Comparison of ENCODE assay signal across 31 cellular contexts in genomic region chr12:20366776-20367409, GRCh38. TPM values are rescaled to one million over a fixed set of nuclear protein-coding genes. Genes with fewer than 3 reads are reported as not detected.
DNase-seq lines count a peak whose midpoint lies in the region; ATAC-seq, FAIRE-seq and TF ChIP-seq lines count a peak whose summit lies in the region.
"Had no signal": no experiment of that assay in that cellular context is flagged by ENCODE, and none has a peak within 500 bp of the region (broad histone marks: within the 10 kb centered on the region; RNA-seq: fewer than 3 reads in every experiment).

No MANE protein-coding gene starts in this region.

- ATAC-seq in left ventricle myocardium superior (no peak), SK-N-SH treated with all-trans-retinoic acid at 6 μM for 48 hours (no peak), gastroesophageal sphincter (no peak)
- ATAC-seq: activated CD8-positive, alpha-beta T cell treated with anti-CD3 and anti-CD28 coated beads, Interleukin-2, amount 10 ng/mL, durations not matched to agents 7 days and 5 days; effector memory CD8-positive, alpha-beta T cell; PC-3; stimulated activated naive B cell treated with anti-CD40 and anti-IgM and Interleukin-4, amounts not matched to agents 10 μg/mL and 1 μg/mL and 100 μg/mL, for 72 hours had no signal

- no peak for DNase-seq in left ventricle myocardium inferior
- DNase-seq in left ventricle myocardium superior = no peak
- no peak for DNase-seq in type B pancreatic cell (ENCODE audit: extremely low spot score, unreplicated experiment)
- DNase-seq in nucleus accumbens (lab: John Stamatoyannopoulos, UW) = no peak
- DNase-seq in GM12891 (ENCODE audit: insufficient read length, low spot score) = no peak
- DNase-seq in ureter (ENCODE audit: low spot score) = no peak
- DNase-seq: activated CD4-positive, alpha-beta T cell treated with anti-CD3 and anti-CD28 coated beads for 4 hours; activated CD8-positive, alpha-beta T cell treated with anti-CD3 and anti-CD28 coated beads, Interleukin-2, amount 10 ng/mL, durations not matched to agents 7 days and 5 days; activated naive CD4-positive, alpha-beta T cell treated with anti-CD3 and anti-CD28 coated beads, Interleukin-2, amount 50 U/mL, for 16 hours; amniotic stem cell; effector memory CD8-positive, alpha-beta T cell; erythroblast; H7; kidney; MG63; midbrain; naive B cell; NCI-H1930; NCI-H524 treated with DMSO at 0.1 percent for 48 hours; PC-3; stimulated activated naive B cell treated with anti-CD40 and anti-IgM and Interleukin-4, amounts not matched to agents 10 μg/mL and 1 μg/mL and 100 μg/mL, for 72 hours had no signal

- H3K36me3 ChIP-seq in left ventricle myocardium inferior (no peaks in the 10 kb centered on the region), gastroesophageal sphincter (no peaks in the 10 kb centered on the region)
- H3K36me3 ChIP-seq: breast epithelium, MG63 had no signal

- intact Hi-C loops in left ventricle myocardium inferior (cut with micrococcal nuclease) = no loop called here
- intact Hi-C loops in left ventricle myocardium superior (cut with micrococcal nuclease) = loop anchor here (10.0 kb wide), 1 partner anchor 92 kb away; no protein-coding TSS in a partner anchor

- peak overlapping the region; percentile 98 for H3K27ac ChIP-seq in left ventricle myocardium inferior (replicated peaks)
- peak overlapping the region; percentile 48 to 98 (median 94) for H3K27ac ChIP-seq in gastroesophageal sphincter
- H3K27ac ChIP-seq: HL-60, KMS-11 had no signal

- TF ChIP-seq CTCF in left ventricle myocardium inferior (IDR thresholded peaks at IDR 0.05; ENCODE audit: borderline replicate concordance) = no peak
- no peak for TF ChIP-seq CTCF in gastroesophageal sphincter (IDR thresholded peaks at IDR 0.05)
- no peak for TF ChIP-seq CTCF in type B pancreatic cell (conservative IDR thresholded peaks at IDR 0.05)

- no peaks in the 10 kb centered on the region for H3K9me3 ChIP-seq in left ventricle myocardium inferior (replicated peaks)
- no peaks in the 10 kb centered on the region for H3K9me3 ChIP-seq in gastroesophageal sphincter
- H3K9me3 ChIP-seq: breast epithelium, MG63 had no signal

- no peak for TF ChIP-seq POLR2A in gastroesophageal sphincter (IDR thresholded peaks at IDR 0.05)
- TF ChIP-seq POLR2A in GM12891 (IDR thresholded peaks at IDR 0.05; ENCODE audit: low read depth, low read length) = no peak

- no peaks in the 10 kb centered on the region for H3K36me3 Mint-ChIP-seq in type B pancreatic cell
- H3K36me3 Mint-ChIP-seq: naive B cell; stimulated activated naive B cell treated with anti-CD40 and anti-IgM and Interleukin-4, amounts not matched to agents 10 μg/mL and 1 μg/mL and 100 μg/mL, for 72 hours had no signal

- WGBS in gastroesophageal sphincter (ENCODE audit: low coverage in 1 of 2), 2 donors = 71 to 85% methylated on average over 2 of the region's 2 CpGs

- no peak for FAIRE-seq in GM12891 (lab: Jason Lieb, UNC)
- FAIRE-seq: GM19239, kidney, urothelium cell line had no signal

- H3K4me3 ChIP-seq in left ventricle myocardium inferior (peak overlapping the region; percentile 82), gastroesophageal sphincter (no peak overlapping the region)

- no peak overlapping the region for H3K27ac Mint-ChIP-seq in type B pancreatic cell
- H3K27ac Mint-ChIP-seq: activated CD8-positive, alpha-beta T cell treated with anti-CD3 and anti-CD28 coated beads, Interleukin-2, amount 10 ng/mL, durations not matched to agents 7 days and 5 days; activated T-helper 2 cell treated with anti-CD3 and anti-CD28 coated beads, Interferon-gamma antibody, Interleukin-2, Interleukin-4, amounts not matched to agents 10 μg/mL and 5 μg/mL and 100 μg/mL, durations not matched to agents 14 hours and 24 hours and 36 hours; effector memory CD8-positive, alpha-beta T cell; naive B cell; stimulated activated naive B cell treated with anti-CD40 and anti-IgM and Interleukin-4, amounts not matched to agents 10 μg/mL and 1 μg/mL and 100 μg/mL, for 72 hours; T-helper 2 cell treated with Interferon-gamma antibody and Interleukin-4, amounts not matched to agents 5 μg/mL and 100 μg/mL, for 36 hours had no signal

- no peaks in the 10 kb centered on the region for H3K27me3 ChIP-seq in left ventricle myocardium inferior (ENCODE audit: low read depth)
- H3K27me3 ChIP-seq in gastroesophageal sphincter = no peaks in the 10 kb centered on the region

- peaks cover 56% of the 10 kb centered on the region for H3K27me3 Mint-ChIP-seq in type B pancreatic cell

- peak overlapping the region; percentile 95 for H3K4me3 Mint-ChIP-seq in type B pancreatic cell
- H3K4me3 Mint-ChIP-seq: activated CD8-positive, alpha-beta T cell treated with anti-CD3 and anti-CD28 coated beads, Interleukin-2, amount 10 ng/mL, durations not matched to agents 7 days and 5 days; effector memory CD8-positive, alpha-beta T cell; naive B cell; stimulated activated naive B cell treated with anti-CD40 and anti-IgM and Interleukin-4, amounts not matched to agents 10 μg/mL and 1 μg/mL and 100 μg/mL, for 72 hours; T-helper 2 cell treated with Interferon-gamma antibody and Interleukin-4, amounts not matched to agents 5 μg/mL and 100 μg/mL, for 36 hours had no signal

- no peak for TF ChIP-seq EP300 in gastroesophageal sphincter (IDR thresholded peaks at IDR 0.05)

- H3K4me1 ChIP-seq in left ventricle myocardium inferior (peaks cover 64% of the 10 kb centered on the region), gastroesophageal sphincter (peaks cover 0 to 12% (median 3%) of the 10 kb centered on the region in 3 donors)
- H3K4me1 ChIP-seq: breast epithelium had no signal

- no peaks in the 10 kb centered on the region for H3K9me3 Mint-ChIP-seq in type B pancreatic cell
- H3K9me3 Mint-ChIP-seq: activated T-helper 2 cell treated with anti-CD3 and anti-CD28 coated beads, Interferon-gamma antibody, Interleukin-2, Interleukin-4, amounts not matched to agents 10 μg/mL and 5 μg/mL and 100 μg/mL, durations not matched to agents 14 hours and 24 hours and 36 hours; effector memory CD8-positive, alpha-beta T cell; stimulated activated naive B cell treated with anti-CD40 and anti-IgM and Interleukin-4, amounts not matched to agents 10 μg/mL and 1 μg/mL and 100 μg/mL, for 72 hours; T-helper 2 cell treated with Interferon-gamma antibody and Interleukin-4, amounts not matched to agents 5 μg/mL and 100 μg/mL, for 36 hours had no signal

- H3K4me1 Mint-ChIP-seq in type B pancreatic cell (ENCODE audit: unreplicated experiment) = peaks cover 15% of the 10 kb centered on the region

TF ChIP-seq in SK-N-SH treated with all-trans-retinoic acid at 6 μM for 48 hours, 23 proteins besides CTCF, POLR2A, EP300 and RAD21 (continues in another document):
- TF ChIP-seq ARNTL (CRISPR knock-in tag; IDR thresholded peaks at IDR 0.05; ENCODE audit: borderline replicate concordance, low read depth) = no peak
- no peak for TF ChIP-seq PPARA (CRISPR knock-in tag; IDR thresholded peaks at IDR 0.05; ENCODE audit: borderline replicate concordance)
- TF ChIP-seq TOX (CRISPR knock-in tag; IDR thresholded peaks at IDR 0.05; ENCODE audit: borderline replicate concordance) = 0 out of 2 replicates have a peak, but pooled peaks have one; percentile 45
- TF ChIP-seq TCF4 (CRISPR knock-in tag; IDR thresholded peaks at IDR 0.05; ENCODE audit: borderline replicate concordance) = peak; percentile 78
- TF ChIP-seq, protein P1, sequence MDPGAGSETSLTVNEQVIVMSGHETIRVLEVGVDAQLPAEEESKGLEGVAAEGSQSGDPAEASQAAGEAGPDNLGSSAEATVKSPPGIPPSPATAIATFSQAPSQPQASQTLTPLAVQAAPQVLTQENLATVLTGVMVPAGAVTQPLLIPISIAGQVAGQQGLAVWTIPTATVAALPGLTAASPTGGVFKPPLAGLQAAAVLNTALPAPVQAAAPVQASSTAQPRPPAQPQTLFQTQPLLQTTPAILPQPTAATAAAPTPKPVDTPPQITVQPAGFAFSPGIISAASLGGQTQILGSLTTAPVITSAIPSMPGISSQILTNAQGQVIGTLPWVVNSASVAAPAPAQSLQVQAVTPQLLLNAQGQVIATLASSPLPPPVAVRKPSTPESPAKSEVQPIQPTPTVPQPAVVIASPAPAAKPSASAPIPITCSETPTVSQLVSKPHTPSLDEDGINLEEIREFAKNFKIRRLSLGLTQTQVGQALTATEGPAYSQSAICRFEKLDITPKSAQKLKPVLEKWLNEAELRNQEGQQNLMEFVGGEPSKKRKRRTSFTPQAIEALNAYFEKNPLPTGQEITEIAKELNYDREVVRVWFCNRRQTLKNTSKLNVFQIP (CRISPR knock-in tag; IDR thresholded peaks at IDR 0.05; ENCODE audit: borderline replicate concordance, low read depth) = peak; percentile 52; the same call in 1 of the 2 replicates
- peak; percentile 87 for TF ChIP-seq ISL1 (CRISPR knock-in tag; IDR thresholded peaks at IDR 0.05)

TF ChIP-seq in GM12891, 5 proteins besides CTCF, POLR2A, EP300 and RAD21:
- no peak for TF ChIP-seq POLR2AphosphoS5 (IDR thresholded peaks at IDR 0.05; ENCODE audit: low read depth, low read length)
- no peak for TF ChIP-seq PAX5 (IDR thresholded peaks at IDR 0.05; ENCODE audit: insufficient read depth, low read length, severe bottlenecking)
- no peak for TF ChIP-seq POU2F2 (IDR thresholded peaks at IDR 0.05; ENCODE audit: low read depth, low read length)
- TF ChIP-seq TAF1 (IDR thresholded peaks at IDR 0.05; ENCODE audit: low read depth, low read length) = no peak
- TF ChIP-seq SPI1 (IDR thresholded peaks at IDR 0.05; ENCODE audit: low read depth, low read length) = no peak

RNA-seq across cellular contexts. Expression of gene PDE3A, which starts 1.4 kb away (rescaled TPM):
- total RNA-seq in left ventricle myocardium inferior = 161 TPM
- 171 TPM for total RNA-seq in left ventricle myocardium superior
- total RNA-seq in gastroesophageal sphincter = 100 to 1,000 TPM; 104 to 194 (median 139) TPM
- 19.7 and 27.1 TPM in 2 replicates for total RNA-seq in type B pancreatic cell (ENCODE audit: low replicate concordance)
- polyA plus RNA-seq in GM12891 (2012; ENCODE audit: low read depth, missing spikeins) = not detected
- total RNA-seq in ureter = 6.5 TPM
- total RNA-seq: A172; activated CD8-positive, alpha-beta T cell treated with anti-CD3 and anti-CD28 coated beads, Interleukin-2, amount 10 ng/mL, durations not matched to agents 7 days and 5 days had no signal
